ENCODE assay signal across 13 cellular contexts in the genomic region with DNA sequence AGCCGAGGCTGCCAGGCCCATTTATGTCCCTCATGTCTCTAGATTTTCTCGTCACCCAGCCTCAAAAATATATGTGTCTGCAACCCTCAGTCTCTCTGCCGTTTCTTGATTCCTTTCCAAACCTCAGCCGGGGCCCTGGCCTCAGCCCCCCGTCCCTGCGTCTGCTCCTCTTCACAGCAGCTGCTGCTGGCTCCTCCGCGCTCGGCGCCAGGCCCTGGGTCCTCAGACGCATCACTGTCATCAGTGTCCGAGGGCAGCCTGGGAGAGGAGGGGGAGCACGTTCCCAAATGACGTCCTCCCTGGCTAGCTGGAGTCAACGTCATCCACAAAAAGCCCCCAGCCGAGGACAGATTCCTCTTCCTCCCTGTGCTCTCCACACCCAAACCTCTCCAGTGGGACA. TPM values are rescaled to one million over a fixed set of nuclear protein-coding genes. Genes with fewer than 3 reads are reported as not detected.
A peak's percentile ranks its signal among the peaks of the same experiment; 100 is the strongest.
DNase-seq lines count a peak whose midpoint lies in the region; ATAC-seq and TF ChIP-seq lines count a peak whose summit lies in the region.
"Had no signal": no experiment of that assay in that cellular context is flagged by ENCODE, and none has a peak within 500 bp of the region (broad histone marks: within the 10 kb centered on the region; RNA-seq: fewer than 3 reads in every experiment).

No MANE protein-coding gene starts in this region.

- no peak for DNase-seq in mammary epithelial cell
- no peak for DNase-seq in breast epithelium (ENCODE audit: low spot score in 2 of 2)
- no peak for DNase-seq in OCI-LY7 (ENCODE audit: low spot score)
- DNase-seq in cerebellar nuclear complex (lab: John Stamatoyannopoulos, UW): no peak
- DNase-seq: BE2C, COR-L47, GF-D8, GM23248 had no signal

- no peak overlapping the region for H3K4me3 ChIP-seq in mammary epithelial cell (replicated peaks in 1 of 3; ENCODE audit: insufficient read depth in 1 of 3, low read depth in 2 of 3, low read length in 3 of 3)
- no peak overlapping the region for H3K4me3 ChIP-seq in breast epithelium
- no peak overlapping the region for H3K4me3 ChIP-seq in OCI-LY7 (ENCODE audit: low read depth, low read length, poor library complexity, severe bottlenecking)
- H3K4me3 ChIP-seq: GM23248 had no signal

- H3K4me3 Mint-ChIP-seq in nephron: peak overlapping the region; percentile 60 to 78 (median 68)

- H3K9me2 ChIP-seq in OCI-LY7 (ENCODE audit: insufficient read depth, low read length): no peaks in the 10 kb centered on the region

- H3K36me3 ChIP-seq in mammary epithelial cell (ENCODE audit: insufficient read depth, low read length) (no peaks in the 10 kb centered on the region), breast epithelium (no peaks in the 10 kb centered on the region), OCI-LY7 (ENCODE audit: insufficient read depth, low read length) (peaks cover 15% of the 10 kb centered on the region; the same call in 1 of the 2 replicates)

- no peak for ATAC-seq in GM21723 (IDR thresholded peaks at IDR 0.05; ENCODE audit: unreplicated experiment)
- ATAC-seq in HG03432 (IDR thresholded peaks at IDR 0.05; ENCODE audit: unreplicated experiment): no peak
- ATAC-seq: CD8-positive, alpha-beta T cell had no signal

- no peaks in the 10 kb centered on the region for H3K36me3 Mint-ChIP-seq in nephron (ENCODE audit: low read depth)

- H3K4me1 Mint-ChIP-seq in nephron: peaks cover 16% of the 10 kb centered on the region

- H3K9me3 ChIP-seq in mammary epithelial cell (replicated peaks; ENCODE audit: insufficient read depth, low read length) (no peaks in the 10 kb centered on the region), breast epithelium (no peaks in the 10 kb centered on the region), OCI-LY7 (ENCODE audit: low read length) (no peaks in the 10 kb centered on the region)
- H3K9me3 ChIP-seq: BE2C had no signal

- peaks cover 11% of the 10 kb centered on the region for H3K4me1 ChIP-seq in mammary epithelial cell (ENCODE audit: insufficient read depth, low read length)
- peaks cover 3 to 10% of the 10 kb centered on the region in 2 donors for H3K4me1 ChIP-seq in breast epithelium
- peaks cover 16% of the 10 kb centered on the region for H3K4me1 ChIP-seq in OCI-LY7 (ENCODE audit: insufficient read depth, low read length, poor library complexity, severe bottlenecking)
- H3K4me1 ChIP-seq: BE2C had no signal

- in situ Hi-C loops in mammary epithelial cell (cut with MboI; ENCODE audit: low sequenced_read_pairs in 2 of 2): no loop called here

- no peaks in the 10 kb centered on the region for H3K27me3 ChIP-seq in mammary epithelial cell (ENCODE audit: insufficient read depth, low read length)
- no peaks in the 10 kb centered on the region for H3K27me3 ChIP-seq in breast epithelium

- H4K20me1 ChIP-seq in mammary epithelial cell (ENCODE audit: insufficient read depth, low read length): no peaks in the 10 kb centered on the region
- no peaks in the 10 kb centered on the region for H4K20me1 ChIP-seq in OCI-LY7 (ENCODE audit: insufficient read depth, low read length)

- POLR2A ChIA-PET in OCI-LY7 (lab: Charles Lee): no interaction called here

- no peak overlapping the region for H3K27ac Mint-ChIP-seq in nephron
- H3K27ac Mint-ChIP-seq: CD8-positive, alpha-beta T cell had no signal

- H3K9me3 Mint-ChIP-seq in nephron: peaks cover 2% of the 10 kb centered on the region
- H3K9me3 Mint-ChIP-seq: CD8-positive, alpha-beta T cell had no signal

- CTCF ChIA-PET in mammary epithelial cell (lab: Charles Lee; ENCODE audit: low non-redundant PET): no interaction called here
- CTCF ChIA-PET in OCI-LY7 (lab: Charles Lee; ENCODE audit: unreplicated experiment): no interaction called here

- H3K9ac ChIP-seq in mammary epithelial cell (ENCODE audit: insufficient read depth, low read length): no peak overlapping the region
- H3K9ac ChIP-seq: GM23248 had no signal

- BruUV-seq in mammary epithelial cell (replicated peaks; lab: Mats Ljungman, UMichigan) (TSS peak; percentile 73), OCI-LY7 (replicated peaks; lab: Mats Ljungman, UMichigan) (TSS peak; percentile 92)

- intact Hi-C loops in mammary epithelial cell (cut with micrococcal nuclease): no loop called here
- intact Hi-C loops in breast epithelium (cut with DNase I; ENCODE audit: low total_unique reads): no loop called here
- intact Hi-C loops in OCI-LY7 (cut with micrococcal nuclease; ENCODE audit: unreplicated experiment): no loop called here

- TF ChIP-seq CTCF in mammary epithelial cell (conservative IDR thresholded peaks at IDR 0.05 in 1 of 2, IDR thresholded peaks at IDR 0.05 in 1 of 2; ENCODE audit: extremely low read depth in 1 of 2, insufficient read depth in 1 of 2, low read depth in 1 of 2, low read length in 2 of 2) (no peak), breast epithelium (IDR thresholded peaks at IDR 0.05) (no peak), OCI-LY7 (conservative IDR thresholded peaks at IDR 0.05; ENCODE audit: low read length) (no peak), nephron (IDR thresholded peaks at IDR 0.05; ENCODE audit: unreplicated experiment in 3 of 3) (no peak)

- TF ChIP-seq POLR2A in breast epithelium (IDR thresholded peaks at IDR 0.05): no peak

- WGBS in mammary epithelial cell (ENCODE audit: low coverage, missing lambda C conversion rate): 81% methylated on average over 13 of the region's 16 CpGs

- H3K79me2 ChIP-seq in mammary epithelial cell (ENCODE audit: insufficient read depth, low read length) (peaks cover 42% of the 10 kb centered on the region), OCI-LY7 (ENCODE audit: insufficient read depth, low read depth, low read length) (peaks cover 15% of the 10 kb centered on the region)

- H3K4me2 ChIP-seq in mammary epithelial cell (ENCODE audit: insufficient read depth, low read depth, low read length) (no peak overlapping the region), OCI-LY7 (ENCODE audit: low read length) (no peak overlapping the region)

- H2AFZ ChIP-seq in mammary epithelial cell (ENCODE audit: low read depth, low read length) (no peak overlapping the region), OCI-LY7 (ENCODE audit: low read length) (no peak overlapping the region)
- H2AFZ ChIP-seq: GM23248 had no signal

- no peak overlapping the region for H3K27ac ChIP-seq in mammary epithelial cell (ENCODE audit: insufficient read depth, low read depth, low read length)
- H3K27ac ChIP-seq in breast epithelium: no peak overlapping the region
- no peak overlapping the region for H3K27ac ChIP-seq in OCI-LY7 (ENCODE audit: low read depth, low read length, poor library complexity, severe bottlenecking)
- H3K27ac ChIP-seq: C4-2B, GM23248 had no signal

- dilution Hi-C loops in mammary epithelial cell (cut with HindIII; ENCODE audit: low sequenced_read_pairs): no loop called here

- H3K27me3 Mint-ChIP-seq in nephron (ENCODE audit: low read depth): peaks cover 5% of the 10 kb centered on the region

RNA-seq across cellular contexts. Expression of a gene that starts 2.3 kb away (rescaled TPM):
- total RNA-seq in mammary epithelial cell (10 to 100 TPM; 43.8 to 62.1 TPM), breast epithelium (10 to 100 TPM; 54.4 to 72.3 (median 59.6) TPM), OCI-LY7 (2022) (43.5 and 47.2 TPM in 2 replicates)
- 54.6 TPM for polyA plus RNA-seq in mammary epithelial cell
- polyA minus RNA-seq in mammary epithelial cell: 28.6 TPM
- 75.8 and 99.4 TPM in 2 replicates for total RNA-seq in OCI-LY7 (2014; rRNA removed; shearing (Covaris generic))

RNA-seq across cellular contexts. Expression of a gene that starts 2.4 kb away (rescaled TPM):
- total RNA-seq in mammary epithelial cell (10 to 100 TPM; 33.3 to 34.8 TPM), breast epithelium (10 to 100 TPM; 50.5 to 89.3 (median 58.4) TPM), OCI-LY7 (2022) (24.1 and 26.6 TPM in 2 replicates)
- 37.2 TPM for polyA plus RNA-seq in mammary epithelial cell
- 16.2 TPM for polyA minus RNA-seq in mammary epithelial cell
- total RNA-seq in OCI-LY7 (2014; rRNA removed; shearing (Covaris generic)): 21.3 and 22.5 TPM in 2 replicates

RNA-seq across cellular contexts. Expression of a gene that starts 15.9 kb away (rescaled TPM):
- 1 to 10 TPM; 1.0 to 1.3 TPM for total RNA-seq in mammary epithelial cell
- polyA plus RNA-seq in mammary epithelial cell: 0.11 TPM
- 0.78 TPM for polyA minus RNA-seq in mammary epithelial cell
- 1 to 10 TPM; 2.7 to 8.2 (median 7.3) TPM for total RNA-seq in breast epithelium
- 2.9 and 6.3 TPM in 2 replicates for total RNA-seq in OCI-LY7 (2014; rRNA removed; shearing (Covaris generic))
- 2.4 and 3.2 TPM in 2 replicates for total RNA-seq in OCI-LY7 (2022)

RNA-seq across cellular contexts. Expression of a gene that starts 39.9 kb away (rescaled TPM):
- total RNA-seq in mammary epithelial cell (100 to 1,000 TPM in 1 of 2 donors, 10 to 100 TPM in 1; 42.7 to 157 TPM), breast epithelium (10 to 100 TPM; 52.5 to 67.8 (median 62.2) TPM), OCI-LY7 (2022) (323 and 349 TPM in 2 replicates)
- 91.3 TPM for polyA plus RNA-seq in mammary epithelial cell
- polyA minus RNA-seq in mammary epithelial cell: 104 TPM
- total RNA-seq in OCI-LY7 (2014; rRNA removed; shearing (Covaris generic)): 122 and 126 TPM in 2 replicates
